In the genomic region with DNA sequence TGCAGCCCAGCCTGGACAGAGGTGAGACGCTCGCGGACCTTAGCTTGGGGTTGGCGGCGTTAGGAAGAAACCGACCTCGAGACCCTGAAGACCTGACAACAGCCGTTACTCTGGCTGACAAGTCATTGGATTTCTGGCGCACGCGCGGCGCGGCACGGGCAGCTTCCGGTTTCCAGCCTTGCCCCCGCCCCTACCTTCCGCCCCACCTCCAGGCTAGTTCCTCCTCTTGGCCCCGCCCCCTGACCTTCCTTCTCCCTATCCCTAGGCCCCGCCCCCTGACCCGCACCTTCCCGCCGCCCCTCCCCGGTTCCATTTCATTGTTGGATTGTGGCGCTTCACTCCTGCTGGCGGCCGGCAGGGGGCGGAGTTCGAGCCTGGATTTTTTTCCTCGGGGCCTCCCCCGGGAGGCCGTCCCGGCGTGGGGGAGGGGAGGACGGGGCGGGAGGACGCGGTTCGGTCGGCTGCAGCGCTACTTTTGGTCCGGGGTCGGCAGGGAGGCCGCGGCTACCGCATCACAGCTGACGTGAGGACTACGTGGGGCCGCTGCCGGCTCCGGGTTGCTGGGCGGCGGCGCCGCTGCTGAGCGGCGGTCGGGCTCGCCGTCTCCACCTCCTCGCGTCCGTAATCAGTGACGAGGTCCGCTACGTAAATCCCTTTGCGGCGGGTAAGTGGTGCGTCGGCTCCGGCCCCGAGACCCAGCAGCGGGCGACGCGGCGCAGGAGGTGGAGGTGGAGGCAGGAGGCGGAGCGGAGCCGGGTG, we compare ENCODE assay signal across 8 cellular contexts. TPM values are rescaled to one million over a fixed set of nuclear protein-coding genes. Genes with fewer than 3 reads are reported as not detected.
A peak's percentile ranks its signal among the peaks of the same experiment; 100 is the strongest.
DNase-seq lines count a peak whose midpoint lies in the region; FAIRE-seq and TF ChIP-seq lines count a peak whose summit lies in the region.

A gene (plus strand): TSS at position 317 of the 759 bp plus-strand sequence. CDS start 10,990 bp downstream, outside the sequence.

- H2BK12ac ChIP-seq in H9 (ENCODE audit: insufficient read length, low read depth, low read length), result no peak within 1 kb of the TSS

- peak within 1 kb of the TSS; percentile 93 for H3K4me3 ChIP-seq in neural cell (ENCODE audit: low read length)
- H3K4me3 ChIP-seq in stomach, result peak within 1 kb of the TSS; percentile 45 to 88 (median 65)

- H3K36me3 Mint-ChIP-seq in H9 (ENCODE audit: insufficient read depth in 1 of 3, low read depth in 3 of 3), result peaks cover 0 to 5% (median 4%) of the 10 kb centered on the region in 3 experiments; a peak in 4 of 7 replicates

- DNase-seq in H9, result peak; percentile 98
- DNase-seq in M059J (ENCODE audit: low read depth), result peak; percentile 85
- peak; percentile 95 to 96 for DNase-seq in SHP77 (lab: John Stamatoyannopoulos, UW)
- DNase-seq in activated effector memory CD4-positive, alpha-beta T cell treated with anti-CD3 and anti-CD28 coated beads, Interleukin-2, amount 50 U/mL, for 16 hours, result peak; percentile 99
- peak; percentile 94 for DNase-seq in fibroblast of the conjunctiva (ENCODE audit: low read depth)
- peak; percentile 100 for DNase-seq in stomach

- no peak within 1 kb of the TSS for H2BK15ac ChIP-seq in H9 (ENCODE audit: low read depth, low read length)

- no peaks in the 10 kb centered on the region for H3K27me3 Mint-ChIP-seq in H9 (ENCODE audit: low read depth)

- H3K27ac ChIP-seq in H9 (ENCODE audit: insufficient read length, low read depth, low read length), result peak within 1 kb of the TSS; percentile 78
- H3K27ac ChIP-seq in neural cell (ENCODE audit: low read length), result peak within 1 kb of the TSS; percentile 92
- H3K27ac ChIP-seq in stomach, result peak within 1 kb of the TSS; percentile 99 to 100 (median 99)

- no peak within 1 kb of the TSS for H2AFZ ChIP-seq in H9 (ENCODE audit: low read length)
- H2AFZ ChIP-seq in neural cell (ENCODE audit: low read depth, low read length), result peak within 1 kb of the TSS; percentile 75

- no peaks in the 10 kb centered on the region for H3K79me1 ChIP-seq in H9 (ENCODE audit: insufficient read depth, low read depth, low read length, poor library complexity, severe bottlenecking)

- no peak within 1 kb of the TSS for H3K56ac ChIP-seq in H9 (ENCODE audit: insufficient read length, low read depth, low read length)

- H3K4ac ChIP-seq in H9 (ENCODE audit: low read depth, low read length), result no peak within 1 kb of the TSS; the same call in 1 of the 2 replicates

- H3K27ac Mint-ChIP-seq in H9, result peak within 1 kb of the TSS; percentile 98

- H2AK5ac ChIP-seq in H9 (ENCODE audit: insufficient read length, low read length), result no peak within 1 kb of the TSS

- TF ChIP-seq EP300 in neural cell (conservative IDR thresholded peaks at IDR 0.05; ENCODE audit: poor library complexity, severe bottlenecking) (peak; percentile 83), stomach (IDR thresholded peaks at IDR 0.05) (peak; percentile 88)

- no peak within 1 kb of the TSS for H4K91ac ChIP-seq in H9 (ENCODE audit: insufficient read length, low read depth, low read length)

- H3T11ph ChIP-seq in H9 (ENCODE audit: low read length), result no peak within 1 kb of the TSS

- peak within 1 kb of the TSS; percentile 45 for H2BK5ac ChIP-seq in H9 (ENCODE audit: insufficient read length, low read length)

- H3K14ac ChIP-seq in H9 (ENCODE audit: insufficient read depth, low read length), result peak within 1 kb of the TSS; percentile 99

- H3K4me3 Mint-ChIP-seq in H9, result peak within 1 kb of the TSS; percentile 86 to 92

- no peaks in the 10 kb centered on the region for H3K9me3 Mint-ChIP-seq in H9

- TF ChIP-seq CTCF in H9 (conservative IDR thresholded peaks at IDR 0.05) (peak; percentile 90), neural cell (IDR thresholded peaks at IDR 0.05; ENCODE audit: poor library complexity, severe bottlenecking) (peak; percentile 86), stomach (IDR thresholded peaks at IDR 0.05) (peak in 5 of 7 experiments; percentile 86 to 96 (median 93))

- H4K20me1 ChIP-seq in H9 (ENCODE audit: control insufficient read depth, insufficient read depth, insufficient read length) (no peaks in the 10 kb centered on the region), neural cell (ENCODE audit: insufficient read depth) (no peaks in the 10 kb centered on the region)

- peaks cover 1% of the 10 kb centered on the region; the same call in 1 of the 2 replicates for H3K79me2 ChIP-seq in H9 (ENCODE audit: insufficient read depth, low read length)
- H3K79me2 ChIP-seq in neural cell (replicated peaks; ENCODE audit: insufficient read depth, low read length), result peaks cover 23% of the 10 kb centered on the region

- peaks cover 4% of the 10 kb centered on the region for H3K23me2 ChIP-seq in H9 (ENCODE audit: insufficient read length, low read depth, low read length, poor library complexity, severe bottlenecking)

- peaks cover 4 to 14% of the 10 kb centered on the region in 2 experiments for H3K4me1 Mint-ChIP-seq in H9

- intact Hi-C loops in stomach (cut with DNase I; ENCODE audit: low total_unique reads), result no loop called here

- H2BK20ac ChIP-seq in H9 (ENCODE audit: low read depth, low read length, poor library complexity, severe bottlenecking), result no peak within 1 kb of the TSS

- H3K9ac ChIP-seq in H9 (ENCODE audit: extremely low read depth, insufficient read length, low read length), result peak within 1 kb of the TSS; percentile 97
- peak within 1 kb of the TSS; percentile 88 for H3K9ac ChIP-seq in neural cell (ENCODE audit: low read length)

- no peak within 1 kb of the TSS for H3K23ac ChIP-seq in H9 (ENCODE audit: insufficient read length, low read depth, low read length)

- H3K4me1 ChIP-seq in H9 (ENCODE audit: insufficient read depth, low read length) (no peaks in the 10 kb centered on the region), stomach (peaks cover 10 to 45% (median 30%) of the 10 kb centered on the region in 4 donors)

- no CpG with 5 or more reads among the region's 80 CpGs for WGBS in H9 (ENCODE audit: extremely low coverage, insufficient read length, low lambda C conversion rate)
- WGBS in stomach, 5 donors, result 0 to 3% (median 1%) methylated on average over 26 to 80 of the region's 80 CpGs

- H3K9me2 ChIP-seq in neural cell (ENCODE audit: insufficient read depth, low read length), result no peaks in the 10 kb centered on the region

- H3K4me2 ChIP-seq in H9 (ENCODE audit: insufficient read depth, insufficient read length, low read length), result peak within 1 kb of the TSS; percentile 70
- peak within 1 kb of the TSS; percentile 63 for H3K4me2 ChIP-seq in neural cell (ENCODE audit: low read length)

- peak within 1 kb of the TSS; percentile 96 for H3K18ac ChIP-seq in H9 (ENCODE audit: insufficient read length, low read depth, low read length)

- H4K5ac ChIP-seq in H9 (ENCODE audit: insufficient read length, low read depth, low read length), result no peak within 1 kb of the TSS

- FAIRE-seq in G401.6 (lab: Jason Lieb, UNC), result peak; percentile 85

- H3K27me3 ChIP-seq in H9 (ENCODE audit: insufficient read depth, low read length) (no peaks in the 10 kb centered on the region), neural cell (ENCODE audit: insufficient read depth, low read depth, low read length) (no peaks in the 10 kb centered on the region), stomach (no peaks in the 10 kb centered on the region)

- H2BK120ac ChIP-seq in H9 (ENCODE audit: low read depth, low read length, poor library complexity, severe bottlenecking), result no peak within 1 kb of the TSS

- no peak within 1 kb of the TSS for H4K8ac ChIP-seq in H9 (replicated peaks; ENCODE audit: insufficient read length, low read depth, low read length)

- no peaks in the 10 kb centered on the region for H3K9me3 ChIP-seq in H9 (ENCODE audit: control insufficient read depth, low read depth, low read length)
- H3K9me3 ChIP-seq in neural cell (ENCODE audit: low read length), result no peaks in the 10 kb centered on the region
- no peaks in the 10 kb centered on the region for H3K9me3 ChIP-seq in stomach

- TF ChIP-seq RAD21 in neural cell (conservative IDR thresholded peaks at IDR 0.05), result peak; percentile 67

- no peaks in the 10 kb centered on the region for H3F3A ChIP-seq in neural cell (ENCODE audit: insufficient read depth, low read length, poor library complexity, severe bottlenecking)

- no peaks in the 10 kb centered on the region for H3K36me3 ChIP-seq in neural cell (ENCODE audit: insufficient read depth, low read length)
- H3K36me3 ChIP-seq in stomach, result no peaks in the 10 kb centered on the region

- peak in 2 of 4 donors; percentile 92 to 93 for TF ChIP-seq POLR2A in stomach (IDR thresholded peaks at IDR 0.05)

TF ChIP-seq in neural cell, 6 proteins besides CTCF, POLR2A, EP300 and RAD21 (continues in another document):
- TF ChIP-seq TAF1 (IDR thresholded peaks at IDR 0.05; ENCODE audit: low read depth), result peak; percentile 67
- TF ChIP-seq, protein P1, sequence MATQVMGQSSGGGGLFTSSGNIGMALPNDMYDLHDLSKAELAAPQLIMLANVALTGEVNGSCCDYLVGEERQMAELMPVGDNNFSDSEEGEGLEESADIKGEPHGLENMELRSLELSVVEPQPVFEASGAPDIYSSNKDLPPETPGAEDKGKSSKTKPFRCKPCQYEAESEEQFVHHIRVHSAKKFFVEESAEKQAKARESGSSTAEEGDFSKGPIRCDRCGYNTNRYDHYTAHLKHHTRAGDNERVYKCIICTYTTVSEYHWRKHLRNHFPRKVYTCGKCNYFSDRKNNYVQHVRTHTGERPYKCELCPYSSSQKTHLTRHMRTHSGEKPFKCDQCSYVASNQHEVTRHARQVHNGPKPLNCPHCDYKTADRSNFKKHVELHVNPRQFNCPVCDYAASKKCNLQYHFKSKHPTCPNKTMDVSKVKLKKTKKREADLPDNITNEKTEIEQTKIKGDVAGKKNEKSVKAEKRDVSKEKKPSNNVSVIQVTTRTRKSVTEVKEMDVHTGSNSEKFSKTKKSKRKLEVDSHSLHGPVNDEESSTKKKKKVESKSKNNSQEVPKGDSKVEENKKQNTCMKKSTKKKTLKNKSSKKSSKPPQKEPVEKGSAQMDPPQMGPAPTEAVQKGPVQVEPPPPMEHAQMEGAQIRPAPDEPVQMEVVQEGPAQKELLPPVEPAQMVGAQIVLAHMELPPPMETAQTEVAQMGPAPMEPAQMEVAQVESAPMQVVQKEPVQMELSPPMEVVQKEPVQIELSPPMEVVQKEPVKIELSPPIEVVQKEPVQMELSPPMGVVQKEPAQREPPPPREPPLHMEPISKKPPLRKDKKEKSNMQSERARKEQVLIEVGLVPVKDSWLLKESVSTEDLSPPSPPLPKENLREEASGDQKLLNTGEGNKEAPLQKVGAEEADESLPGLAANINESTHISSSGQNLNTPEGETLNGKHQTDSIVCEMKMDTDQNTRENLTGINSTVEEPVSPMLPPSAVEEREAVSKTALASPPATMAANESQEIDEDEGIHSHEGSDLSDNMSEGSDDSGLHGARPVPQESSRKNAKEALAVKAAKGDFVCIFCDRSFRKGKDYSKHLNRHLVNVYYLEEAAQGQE (IDR thresholded peaks at IDR 0.05; ENCODE audit: borderline replicate concordance), result peak; percentile 61
- TF ChIP-seq SMC3 (conservative IDR thresholded peaks at IDR 0.05; ENCODE audit: poor library complexity), result peak; percentile 73
- no peak for TF ChIP-seq EZH2 (IDR thresholded peaks at IDR 0.05; ENCODE audit: borderline replicate concordance, insufficient read depth, low read length, poor library complexity, severe bottlenecking)

RNA-seq across cellular contexts. Expression of the gene that starts here (rescaled TPM):
- total RNA-seq in H9 (2021) (19.7 and 20.0 TPM in 2 replicates), stomach (10 to 100 TPM in 4 of 5 donors, 1 to 10 TPM in 1; 9.6 to 53.9 (median 18.7) TPM)
- total RNA-seq in M059J (2014; rRNA removed; shearing (Covaris generic)), result 35.0 and 35.2 TPM in 2 replicates
- polyA plus RNA-seq in neural cell (54.1 and 67.3 TPM in 2 replicates), stomach (10 to 100 TPM; 23.9 to 67.8 (median 41.5) TPM)
- 35.8 and 42.0 TPM in 2 replicates for polyA minus RNA-seq in neural cell

Comparison
In these comparisons a context has a peak if more than half of its experiments do, and no peak if none do; other contexts are left out.
1. Peak in every context shown above with its lines: DNase-seq, H3K4me3 ChIP-seq and H3K27ac ChIP-seq.